ENCODE assay signal across 8 cellular contexts in the genomic region with DNA sequence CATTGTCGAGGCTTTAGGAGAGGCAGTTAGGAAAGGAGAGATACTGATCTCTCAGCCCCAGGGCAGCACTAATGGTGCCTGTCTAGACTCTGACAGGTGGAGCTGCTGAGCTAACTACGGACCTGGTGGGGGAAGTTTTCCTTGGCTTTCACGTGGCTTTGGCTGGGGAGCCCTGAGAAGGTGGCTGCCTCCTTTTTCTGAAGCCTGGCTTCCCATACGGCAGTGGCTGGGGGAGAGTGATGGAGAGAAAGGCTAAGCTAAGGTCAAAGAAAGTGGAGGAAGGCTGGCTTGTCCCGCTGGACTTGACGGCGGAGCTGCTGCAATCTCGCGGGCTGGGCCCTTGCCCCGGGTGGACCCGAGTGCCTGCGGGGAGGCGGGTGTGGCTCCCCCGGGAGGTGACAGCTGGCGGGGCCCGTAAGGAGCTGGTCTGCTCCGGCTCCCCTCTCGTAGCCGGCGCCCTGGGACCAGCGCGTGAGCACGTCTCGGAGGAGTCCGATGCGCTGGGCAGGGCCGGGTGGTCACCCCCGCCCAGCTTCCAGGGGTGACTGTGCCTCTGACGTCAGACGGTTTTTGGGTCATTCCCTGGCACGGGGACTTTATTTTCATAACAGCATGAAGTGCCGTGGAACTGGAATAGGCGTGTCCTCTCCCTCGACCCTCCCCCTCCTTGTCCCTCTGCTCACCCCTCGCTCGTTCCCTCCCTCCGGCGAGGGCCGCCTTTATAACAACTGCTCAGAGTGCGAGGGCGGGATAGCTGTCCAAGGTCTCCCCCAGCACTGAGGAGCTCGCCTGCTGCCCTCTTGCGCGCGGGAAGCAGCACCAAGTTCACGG. TPM values are rescaled to one million over a fixed set of nuclear protein-coding genes. Genes with fewer than 3 reads are reported as not detected.
DNase-seq lines count a peak whose midpoint lies in the region; ATAC-seq, FAIRE-seq and TF ChIP-seq lines count a peak whose summit lies in the region.

A gene with protein sequence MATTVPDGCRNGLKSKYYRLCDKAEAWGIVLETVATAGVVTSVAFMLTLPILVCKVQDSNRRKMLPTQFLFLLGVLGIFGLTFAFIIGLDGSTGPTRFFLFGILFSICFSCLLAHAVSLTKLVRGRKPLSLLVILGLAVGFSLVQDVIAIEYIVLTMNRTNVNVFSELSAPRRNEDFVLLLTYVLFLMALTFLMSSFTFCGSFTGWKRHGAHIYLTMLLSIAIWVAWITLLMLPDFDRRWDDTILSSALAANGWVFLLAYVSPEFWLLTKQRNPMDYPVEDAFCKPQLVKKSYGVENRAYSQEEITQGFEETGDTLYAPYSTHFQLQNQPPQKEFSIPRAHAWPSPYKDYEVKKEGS (plus strand): TSS at position 748 of the 831 bp plus-strand sequence. CDS start 16,688 bp downstream, outside the sequence.

- peak; percentile 63 to 64 for TF ChIP-seq RAD21 in A549 (conservative IDR thresholded peaks at IDR 0.05 in 1 of 2, IDR thresholded peaks at IDR 0.05 in 1 of 2)

- 2% methylated on average over 40 of the region's 46 CpGs for WGBS in A549 (ENCODE audit: missing lambda C conversion rate)
- under 1% methylated on average over 18 of the region's 46 CpGs for WGBS in esophagus muscularis mucosa

- peak; percentile 87 to 89 for ATAC-seq in A549

- H3K4me3 ChIP-seq in A549 (peak within 1 kb of the TSS; percentile 54), esophagus muscularis mucosa (peak within 1 kb of the TSS; percentile 60 to 66 (median 64)), mononuclear cell (ENCODE audit: low read length) (peak within 1 kb of the TSS; percentile 6)

- POLR2A ChIA-PET in A549 (lab: Yijun Ruan, JAX), result interaction anchor here (0.5 to 3.2 kb wide), 22 partner anchors 8 to 104 kb away, joined by 3 to 28 read pairs (median 6); a partner anchor contains a TSS

- peak; percentile 99 for TF ChIP-seq POLR2A in A549 (IDR thresholded peaks at IDR 0.05; ENCODE audit: low read length)
- peak; percentile 37 for TF ChIP-seq POLR2A in esophagus muscularis mucosa (IDR thresholded peaks at IDR 0.05; ENCODE audit: low read depth)

- peak within 1 kb of the TSS; percentile 89 for H3K4me2 ChIP-seq in A549

- DNase-seq in A549 (ENCODE audit: low read depth in 1 of 2, low spot score in 1 of 2) (peak; percentile 90 to 99), GM13976 (ENCODE audit: low spot score) (peak; percentile 63), NCI-H2171 (lab: John Stamatoyannopoulos, UW) (peak; percentile 11), activated T-cell treated with anti-CD3 and anti-CD28 coated beads for 1 hour (ENCODE audit: low read depth) (peak; percentile 10), esophagus muscularis mucosa (ENCODE audit: extremely low spot score) (peak; percentile 95), stromal cell of bone marrow (ENCODE audit: low read depth) (peak; percentile 97), hippocampal formation (lab: John Stamatoyannopoulos, UW) (no peak)

- H3K27ac ChIP-seq in A549, result peak within 1 kb of the TSS; percentile 94
- peak within 1 kb of the TSS; percentile 77 to 81 (median 80) for H3K27ac ChIP-seq in esophagus muscularis mucosa (replicated peaks in 1 of 4)

- FAIRE-seq in A549 (lab: Jason Lieb, UNC), result no peak

- CTCF ChIA-PET in A549 (lab: Yijun Ruan, JAX), result interaction anchor here (0.6 to 4.6 kb wide), 37 partner anchors 9 to 586 kb away, joined by 3 to 55 read pairs (median 6); a partner anchor contains a TSS

- peak; percentile 61 to 79; a peak in 3 of 5 replicates for TF ChIP-seq EP300 in A549 (IDR thresholded peaks at IDR 0.05)
- TF ChIP-seq EP300 in esophagus muscularis mucosa (IDR thresholded peaks at IDR 0.05), result no peak

- intact Hi-C loops in esophagus muscularis mucosa (cut with DNase I), result loop anchor here (5.0 kb wide), 2 partner anchors 54 to 104 kb away; a partner anchor contains a TSS

- H3K36me3 ChIP-seq in esophagus muscularis mucosa, result no peaks in the 10 kb centered on the region

- H3K4me1 ChIP-seq in A549, result peaks cover 47% of the 10 kb centered on the region
- peaks cover 8 to 28% (median 20%) of the 10 kb centered on the region in 4 donors for H3K4me1 ChIP-seq in esophagus muscularis mucosa
- H3K4me1 ChIP-seq in mononuclear cell (ENCODE audit: insufficient read depth, low read length), result peaks cover 14% of the 10 kb centered on the region

- TF ChIP-seq CTCF in A549 (IDR thresholded peaks at IDR 0.05), result peak; percentile 40
- TF ChIP-seq CTCF in GM13976 (IDR thresholded peaks at IDR 0.05; ENCODE audit: borderline replicate concordance, control extremely low read depth, extremely low read depth, insufficient read depth, missing control alignments), result no peak
- TF ChIP-seq CTCF in esophagus muscularis mucosa (IDR thresholded peaks at IDR 0.05), result peak in 2 of 3 experiments; percentile 12 to 16

- H3K27me3 ChIP-seq in esophagus muscularis mucosa (no peaks in the 10 kb centered on the region), mononuclear cell (ENCODE audit: insufficient read depth, low read length) (peaks cover 39% of the 10 kb centered on the region)

- H3K9me3 ChIP-seq in A549 (no peaks in the 10 kb centered on the region), esophagus muscularis mucosa (no peaks in the 10 kb centered on the region), mononuclear cell (ENCODE audit: low read depth, low read length) (no peaks in the 10 kb centered on the region)

- in situ Hi-C loops in GM13976 (cut with MboI; ENCODE audit: low sequenced_read_pairs, unreplicated experiment), result no loop called here

TF ChIP-seq in A549, 52 proteins besides CTCF, POLR2A, EP300 and RAD21 (continues in another document):
- TF ChIP-seq, protein P1, sequence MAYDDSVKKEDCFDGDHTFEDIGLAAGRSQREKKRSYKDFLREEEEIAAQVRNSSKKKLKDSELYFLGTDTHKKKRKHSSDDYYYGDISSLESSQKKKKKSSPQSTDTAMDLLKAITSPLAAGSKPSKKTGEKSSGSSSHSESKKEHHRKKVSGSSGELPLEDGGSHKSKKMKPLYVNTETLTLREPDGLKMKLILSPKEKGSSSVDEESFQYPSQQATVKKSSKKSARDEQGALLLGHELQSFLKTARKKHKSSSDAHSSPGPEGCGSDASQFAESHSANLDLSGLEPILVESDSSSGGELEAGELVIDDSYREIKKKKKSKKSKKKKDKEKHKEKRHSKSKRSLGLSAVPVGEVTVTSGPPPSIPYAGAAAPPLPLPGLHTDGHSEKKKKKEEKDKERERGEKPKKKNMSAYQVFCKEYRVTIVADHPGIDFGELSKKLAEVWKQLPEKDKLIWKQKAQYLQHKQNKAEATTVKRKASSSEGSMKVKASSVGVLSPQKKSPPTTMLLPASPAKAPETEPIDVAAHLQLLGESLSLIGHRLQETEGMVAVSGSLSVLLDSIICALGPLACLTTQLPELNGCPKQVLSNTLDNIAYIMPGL (CRISPR knock-in tag; IDR thresholded peaks at IDR 0.05; ENCODE audit: borderline replicate concordance), result no peak
- no peak for TF ChIP-seq ZNF302 (CRISPR knock-in tag; IDR thresholded peaks at IDR 0.05)
- TF ChIP-seq NPAS2 (CRISPR knock-in tag; IDR thresholded peaks at IDR 0.05; ENCODE audit: borderline replicate concordance), result peak; percentile 40; the same call in 1 of the 2 replicates
- TF ChIP-seq, protein P2, sequence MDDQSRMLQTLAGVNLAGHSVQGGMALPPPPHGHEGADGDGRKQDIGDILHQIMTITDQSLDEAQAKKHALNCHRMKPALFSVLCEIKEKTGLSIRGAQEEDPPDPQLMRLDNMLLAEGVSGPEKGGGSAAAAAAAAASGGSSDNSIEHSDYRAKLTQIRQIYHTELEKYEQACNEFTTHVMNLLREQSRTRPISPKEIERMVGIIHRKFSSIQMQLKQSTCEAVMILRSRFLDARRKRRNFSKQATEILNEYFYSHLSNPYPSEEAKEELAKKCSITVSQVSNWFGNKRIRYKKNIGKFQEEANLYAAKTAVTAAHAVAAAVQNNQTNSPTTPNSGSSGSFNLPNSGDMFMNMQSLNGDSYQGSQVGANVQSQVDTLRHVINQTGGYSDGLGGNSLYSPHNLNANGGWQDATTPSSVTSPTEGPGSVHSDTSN (IDR thresholded peaks at IDR 0.05), result peak; percentile 63; the same call in 1 of the 2 replicates
- TF ChIP-seq ZFP36 (IDR thresholded peaks at IDR 0.05; ENCODE audit: borderline replicate concordance, partially characterized antibody), result no peak
- TF ChIP-seq FOSB (CRISPR knock-in tag; IDR thresholded peaks at IDR 0.05), result no peak
- TF ChIP-seq FOXS1 (CRISPR knock-in tag; IDR thresholded peaks at IDR 0.05), result no peak
- TF ChIP-seq, protein P3, sequence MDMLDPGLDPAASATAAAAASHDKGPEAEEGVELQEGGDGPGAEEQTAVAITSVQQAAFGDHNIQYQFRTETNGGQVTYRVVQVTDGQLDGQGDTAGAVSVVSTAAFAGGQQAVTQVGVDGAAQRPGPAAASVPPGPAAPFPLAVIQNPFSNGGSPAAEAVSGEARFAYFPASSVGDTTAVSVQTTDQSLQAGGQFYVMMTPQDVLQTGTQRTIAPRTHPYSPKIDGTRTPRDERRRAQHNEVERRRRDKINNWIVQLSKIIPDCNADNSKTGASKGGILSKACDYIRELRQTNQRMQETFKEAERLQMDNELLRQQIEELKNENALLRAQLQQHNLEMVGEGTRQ (IDR thresholded peaks at IDR 0.05), result no peak
- no peak for TF ChIP-seq CBX2 (IDR thresholded peaks at IDR 0.05; ENCODE audit: borderline replicate concordance, low read depth)
- peak; percentile 72 for TF ChIP-seq JUNB (IDR thresholded peaks at IDR 0.05)
- TF ChIP-seq RARB (CRISPR knock-in tag; IDR thresholded peaks at IDR 0.05), result peak; percentile 84; the same call in 1 of the 2 replicates
- TF ChIP-seq TP53 (CRISPR knock-in tag; IDR thresholded peaks at IDR 0.05), result peak; percentile 57; the same call in 1 of the 2 replicates
- TF ChIP-seq CHD4 (IDR thresholded peaks at IDR 0.05; ENCODE audit: borderline replicate concordance), result no peak
- TF ChIP-seq CHD2 (IDR thresholded peaks at IDR 0.05; ENCODE audit: low read length, partially characterized antibody), result peak; percentile 44
- peak; percentile 62; the same call in 1 of the 2 replicates for TF ChIP-seq FOSL2 (IDR thresholded peaks at IDR 0.05)
- TF ChIP-seq FOSL2 (CRISPR knock-in tag; IDR thresholded peaks at IDR 0.05), result peak; percentile 91
- no peak for TF ChIP-seq ESRRA (IDR thresholded peaks at IDR 0.05; ENCODE audit: borderline replicate concordance, low read length)
- no peak for TF ChIP-seq POLR2AphosphoS2 (conservative IDR thresholded peaks at IDR 0.05; ENCODE audit: low read length)
- TF ChIP-seq SREBF2 (IDR thresholded peaks at IDR 0.05), result no peak
- TF ChIP-seq CBX8 (IDR thresholded peaks at IDR 0.05), result no peak
- TF ChIP-seq GATA3 (IDR thresholded peaks at IDR 0.05; ENCODE audit: borderline replicate concordance), result peak; percentile 92

RNA-seq across cellular contexts. Expression of the gene that starts here (rescaled TPM):
- polyA plus RNA-seq in A549 (2011; rRNA removed), result 296 and 321 TPM in 2 replicates
- polyA plus RNA-seq in A549 (2012; cell fraction: cytosol; rRNA removed), result 275 and 331 TPM in 2 replicates
- 582 and 654 TPM in 2 replicates for polyA plus RNA-seq in A549 (2012; cell fraction: nucleus; rRNA removed)
- polyA plus RNA-seq in A549 (2017; fragmentation: RNase III; extraction: RNeasy Plus Mini Kit Qiagen cat#74134 plus additional on column Dnase treatment), result 173 to 207 TPM (median 197 TPM) in 3 replicates
- polyA minus RNA-seq in A549 (2011; rRNA and poly(A)+ RNA removed), result 913 and 975 TPM in 2 replicates
- total RNA-seq in esophagus muscularis mucosa, result 10 to 100 TPM in 1 of 4 donors, 1 to 10 TPM in 3; 2.9 to 30.0 (median 3.8) TPM
- 1.6 TPM for total RNA-seq in mononuclear cell

Comparison
In these comparisons a context has a peak if more than half of its experiments do, and no peak if none do; other contexts are left out.
1. DNase-seq: peak in A549 (2 of 2), GM13976 (single experiment), NCI-H2171 (single experiment), activated T-cell treated with anti-CD3 and anti-CD28 coated beads for 1 hour (single experiment), esophagus muscularis mucosa (single experiment) and stromal cell of bone marrow (single experiment); none in hippocampal formation (0 of 2).
2. H3K4me3 ChIP-seq: peak in every context shown above with its lines; median percentile 64 in esophagus muscularis mucosa; 54 in A549; 6 in mononuclear cell.